8 cellular contexts compared by ENCODE assay signal in genomic region chr12:117236456-117237001, GRCh38. TPM values are rescaled to one million over a fixed set of nuclear protein-coding genes. Genes with fewer than 3 reads are reported as not detected.
DNase-seq lines count a peak whose midpoint lies in the region; ATAC-seq and TF ChIP-seq lines count a peak whose summit lies in the region.

No MANE protein-coding gene starts in this region.

- H3K18ac ChIP-seq in neuronal stem cell (ENCODE audit: low read length): peak overlapping the region; percentile 68

- H3K79me2 ChIP-seq in OCI-LY3 (ENCODE audit: low read length): no peaks in the 10 kb centered on the region

- H2BK5ac ChIP-seq in neuronal stem cell (ENCODE audit: low read length): no peak overlapping the region

- H3K23ac ChIP-seq in neuronal stem cell (ENCODE audit: low read depth, low read length, poor library complexity): no peak overlapping the region

- no peak overlapping the region for H3K4me3 Mint-ChIP-seq in Calu3 (ENCODE audit: low read depth, unreplicated experiment)

- peaks cover 37% of the 10 kb centered on the region for H3K27me3 Mint-ChIP-seq in Calu3 (ENCODE audit: unreplicated experiment)

- no peak overlapping the region for H2BK120ac ChIP-seq in neuronal stem cell (ENCODE audit: low read depth, low read length)

- peak overlapping the region; percentile 10 for H2BK15ac ChIP-seq in neuronal stem cell (ENCODE audit: low read length)

- no TSS peak for BruUV-seq in Calu3 (replicated peaks; lab: Mats Ljungman, UMichigan)

- H4K20me1 ChIP-seq in OCI-LY3 (ENCODE audit: insufficient read depth, low read length): no peaks in the 10 kb centered on the region

- H3K27me3 ChIP-seq in OCI-LY3 (ENCODE audit: low read depth, low read length) (peaks cover 33% of the 10 kb centered on the region), neuronal stem cell (ENCODE audit: control insufficient read depth in 3 of 3, insufficient read depth in 3 of 3, low read depth in 1 of 3, low read length in 3 of 3) (peaks cover 0 to 20% (median 2%) of the 10 kb centered on the region in 3 experiments)

- H3K4me2 ChIP-seq in OCI-LY3 (ENCODE audit: low read length): no peak overlapping the region
- H3K4me2 ChIP-seq in neuronal stem cell (ENCODE audit: insufficient read depth, low read length, poor library complexity, severe bottlenecking): peak overlapping the region; percentile 32

- no peak overlapping the region for H3K4ac ChIP-seq in neuronal stem cell (ENCODE audit: low read length)

- no peak for ATAC-seq in HG03135 (IDR thresholded peaks at IDR 0.05; ENCODE audit: unreplicated experiment)

- intact Hi-C loops in Calu3 (cut with micrococcal nuclease; ENCODE audit: unreplicated experiment): loop anchor here (1.0 to 5.0 kb wide), 5 partner anchors 130 to 616 kb away; no protein-coding TSS in a partner anchor

- H3K14ac ChIP-seq in neuronal stem cell (ENCODE audit: low read length): peak overlapping the region; percentile 48

- H3K4me1 ChIP-seq in OCI-LY3 (ENCODE audit: low read length): no peaks in the 10 kb centered on the region
- peaks cover 0 to 3% of the 10 kb centered on the region in 2 donors for H3K4me1 ChIP-seq in neuronal stem cell (ENCODE audit: control insufficient read depth in 2 of 2, insufficient read depth in 1 of 2, low read depth in 1 of 2, low read length in 2 of 2)

- H4K8ac ChIP-seq in neuronal stem cell (ENCODE audit: low read depth, low read length): no peak overlapping the region

- H3K4me3 ChIP-seq in OCI-LY3 (ENCODE audit: low read length) (no peak overlapping the region), fibroblast of villous mesenchyme (ENCODE audit: low read depth, low read length) (no peak overlapping the region), neuronal stem cell (ENCODE audit: low read length in 2 of 2) (peak overlapping the region in 1 of 2 donors; percentile 4)

- no peaks in the 10 kb centered on the region for H3K79me1 ChIP-seq in neuronal stem cell (ENCODE audit: low read depth, low read length)

- no peak overlapping the region for H2BK12ac ChIP-seq in neuronal stem cell (ENCODE audit: low read length)

- no peaks in the 10 kb centered on the region for H3K4me1 Mint-ChIP-seq in Calu3 (ENCODE audit: low read depth, unreplicated experiment)

- H3K9ac ChIP-seq in OCI-LY3 (ENCODE audit: low read length): no peak overlapping the region
- no peak overlapping the region for H3K9ac ChIP-seq in neuronal stem cell (ENCODE audit: low read depth, low read length, poor library complexity)

- H3K27ac ChIP-seq in OCI-LY3 (ENCODE audit: low read length) (no peak overlapping the region), neuronal stem cell (replicated peaks; ENCODE audit: low read length) (no peak overlapping the region)

- CTCF ChIA-PET in Calu3 (lab: Charles Lee): interaction anchor here (0.7 to 1.7 kb wide), 6 partner anchors 24 to 620 kb away, joined by 3 to 10 read pairs (median 4); no protein-coding TSS in a partner anchor

- H4K91ac ChIP-seq in neuronal stem cell (ENCODE audit: low read depth, low read length, poor library complexity): no peak overlapping the region

- H2AFZ ChIP-seq in OCI-LY3 (ENCODE audit: low read depth, low read length): no peak overlapping the region
- H2AFZ ChIP-seq in neuronal stem cell (ENCODE audit: low read length): peak overlapping the region; percentile 63

- H3K36me3 ChIP-seq in OCI-LY3 (replicated peaks; ENCODE audit: low read depth, low read length) (no peaks in the 10 kb centered on the region), neuronal stem cell (replicated peaks in 1 of 2; ENCODE audit: control insufficient read depth in 2 of 2, insufficient read depth in 2 of 2, low read length in 2 of 2) (no peaks in the 10 kb centered on the region)

- H3K27ac Mint-ChIP-seq in Calu3 (ENCODE audit: unreplicated experiment): no peak overlapping the region

- no CpG with 5 or more reads among the region's 13 CpGs for WGBS in neuronal stem cell (ENCODE audit: extremely low coverage in 2 of 2, insufficient read length in 2 of 2, insufficient replicate concordance in 1 of 2), 2 donors

- no peak overlapping the region for H2AK5ac ChIP-seq in neuronal stem cell (ENCODE audit: low read depth, low read length)

- no peaks in the 10 kb centered on the region for H3K9me3 Mint-ChIP-seq in Calu3 (ENCODE audit: low read depth, unreplicated experiment)

- TF ChIP-seq CTCF in Calu3 (IDR thresholded peaks at IDR 0.05; ENCODE audit: unreplicated experiment) (peak; percentile 94), OCI-LY3 (IDR thresholded peaks at IDR 0.05; ENCODE audit: low read depth, low read length) (peak; percentile 93), fibroblast of villous mesenchyme (IDR thresholded peaks at IDR 0.05; ENCODE audit: insufficient read depth, low read depth, low read length) (peak; percentile 65)

- no peaks in the 10 kb centered on the region for H3K9me3 ChIP-seq in OCI-LY3 (ENCODE audit: insufficient read depth, low read length)
- no peaks in the 10 kb centered on the region for H3K9me3 ChIP-seq in neuronal stem cell (replicated peaks in 1 of 2; ENCODE audit: control insufficient read depth in 2 of 2, insufficient read depth in 1 of 2, low read depth in 1 of 2, low read length in 2 of 2)

- DNase-seq in Calu3 (peak; percentile 93), HuH-7.5 (ENCODE audit: low spot score) (peak; percentile 36), fibroblast of villous mesenchyme (ENCODE audit: low read depth) (peak; percentile 53), neuronal stem cell (ENCODE audit: low spot score) (peak; percentile 86), stromal cell of bone marrow (ENCODE audit: low read depth) (peak; percentile 40)
- DNase-seq in activated T-cell treated with anti-CD3 and anti-CD28 coated beads, Interleukin-2, amount 50 U/mL, for 48 hours: peak; percentile 87 to 89

- H3K36me3 Mint-ChIP-seq in Calu3 (ENCODE audit: insufficient read depth, unreplicated experiment): no peaks in the 10 kb centered on the region

RNA-seq across cellular contexts. Expression of gene FBXO21, which starts 46.3 kb away (rescaled TPM):
- total RNA-seq in Calu3 (2022) (57.5 and 57.6 TPM in 2 replicates), fibroblast of villous mesenchyme (48.4 and 72.5 TPM in 2 replicates)
- polyA plus RNA-seq in neuronal stem cell (2013, experiment 1 of 2): 34.7 TPM
- polyA plus RNA-seq in neuronal stem cell (2013, experiment 2 of 2): 37.3 TPM

Comparison
In these comparisons a context has a peak if more than half of its experiments do, and no peak if none do; other contexts are left out.
1. DNase-seq: peak in every context shown above with its lines; median percentile 93 in Calu3; 88 in activated T-cell treated with anti-CD3 and anti-CD28 coated beads, Interleukin-2, amount 50 U/mL, for 48 hours; 86 in neuronal stem cell; 53 in fibroblast of villous mesenchyme; 40 in stromal cell of bone marrow; 36 in HuH-7.5.